Comparison of ENCODE assay signal across 13 cellular contexts in genomic region chr7:40918701-40919271, GRCh38.
A peak's percentile ranks its signal among the peaks of the same experiment; 100 is the strongest.
DNase-seq lines count a peak whose midpoint lies in the region; ATAC-seq, FAIRE-seq and TF ChIP-seq lines count a peak whose summit lies in the region.
"Had no signal": no experiment of that assay in that cellular context is flagged by ENCODE, and none has a peak within 500 bp of the region (broad histone marks: within the 10 kb centered on the region; RNA-seq: fewer than 3 reads in every experiment).

No MANE protein-coding gene starts in this region.

- no peak overlapping the region for H2BK120ac ChIP-seq in mesenchymal stem cell (ENCODE audit: low read depth, low read length)

- peak; percentile 83 for DNase-seq in AG10803 (ENCODE audit: low read depth)
- DNase-seq in HS-5 (ENCODE audit: low read depth) = peak; percentile 81
- peak; percentile 48 to 82 for DNase-seq in cardiac fibroblast (ENCODE audit: low read depth in 2 of 2)
- peak; percentile 89 for DNase-seq in mesenchymal stem cell
- no peak for DNase-seq in activated T-cell treated with anti-CD3 and anti-CD28 coated beads, Interleukin-2, amount 50 U/mL, for 72 hours
- DNase-seq in GM12892 (ENCODE audit: insufficient read length) = no peak
- DNase-seq: activated effector memory CD4-positive, alpha-beta T cell treated with anti-CD3 and anti-CD28 coated beads, Interleukin-2, amount 50 U/mL, for 16 hours; colonic mucosa; stimulated activated CD4-positive, alpha-beta T cell treated with anti-CD3 and anti-CD28 coated beads, Interleukin-1b, Interleukin-23, amount 100 ng/mL, for 48 hours had no signal

- H3K14ac ChIP-seq in mesenchymal stem cell (ENCODE audit: low read length in 2 of 2) = no peak overlapping the region

- no peaks in the 10 kb centered on the region for H3K79me1 ChIP-seq in mesenchymal stem cell (replicated peaks; ENCODE audit: low read length, poor library complexity, severe bottlenecking)

- H3K9me3 Mint-ChIP-seq in activated T-cell treated with anti-CD3 and anti-CD28 coated beads, Interleukin-2, amount 50 U/mL, for 72 hours = peaks cover 6 to 14% of the 10 kb centered on the region in 2 donors

- peak overlapping the region; percentile 93 for H3K27ac ChIP-seq in mesenchymal stem cell (ENCODE audit: low read length, poor library complexity, severe bottlenecking)
- H3K27ac ChIP-seq: colonic mucosa, VCaP had no signal

- H3K36me3 ChIP-seq in mesenchymal stem cell (ENCODE audit: control insufficient read depth in 1 of 2, insufficient read depth in 2 of 2, low read depth in 1 of 2, low read length in 2 of 2) = no peaks in the 10 kb centered on the region
- H3K36me3 ChIP-seq: colonic mucosa had no signal

- no peak overlapping the region for H4K91ac ChIP-seq in mesenchymal stem cell (ENCODE audit: low read length)

- H3K4me1 ChIP-seq in mesenchymal stem cell (ENCODE audit: control insufficient read depth, insufficient read depth, low read depth, low read length) = peaks cover 8% of the 10 kb centered on the region
- H3K4me1 ChIP-seq: colonic mucosa had no signal

- H3K4ac ChIP-seq in mesenchymal stem cell (ENCODE audit: low read depth in 1 of 2, low read length in 2 of 2) = no peak overlapping the region

- no peak overlapping the region for H4K8ac ChIP-seq in mesenchymal stem cell (ENCODE audit: low read length)

- TF ChIP-seq CTCF in AG10803 (conservative IDR thresholded peaks at IDR 0.05; ENCODE audit: low read length) (no peak), cardiac fibroblast (IDR thresholded peaks at IDR 0.05; ENCODE audit: low read depth, low read length) (no peak)

- H2BK15ac ChIP-seq in mesenchymal stem cell (ENCODE audit: low read depth, poor library complexity, severe bottlenecking) = no peak overlapping the region

- no peaks in the 10 kb centered on the region for H3K4me1 Mint-ChIP-seq in activated T-cell treated with anti-CD3 and anti-CD28 coated beads, Interleukin-2, amount 50 U/mL, for 72 hours (ENCODE audit: low read depth)
- H3K4me1 Mint-ChIP-seq: nephron had no signal

- H3K4me3 Mint-ChIP-seq in activated T-cell treated with anti-CD3 and anti-CD28 coated beads, Interleukin-2, amount 50 U/mL, for 72 hours = no peak overlapping the region
- H3K4me3 Mint-ChIP-seq: nephron had no signal

- no peak overlapping the region for H3K23ac ChIP-seq in mesenchymal stem cell (ENCODE audit: low read length in 2 of 2)

- no peak overlapping the region for H3K27ac Mint-ChIP-seq in activated T-cell treated with anti-CD3 and anti-CD28 coated beads, Interleukin-2, amount 50 U/mL, for 72 hours
- H3K27ac Mint-ChIP-seq: nephron had no signal

- no peak overlapping the region for H3K4me2 ChIP-seq in mesenchymal stem cell (ENCODE audit: low read length, poor library complexity, severe bottlenecking)

- H3K9ac ChIP-seq in mesenchymal stem cell (ENCODE audit: low read length) = peak overlapping the region; percentile 25

- WGBS in mesenchymal stem cell = 15% methylated on average over 2 of the region's 2 CpGs

- H2BK12ac ChIP-seq in mesenchymal stem cell (ENCODE audit: low read length in 2 of 2) = peak overlapping the region in 1 of 2 experiments; percentile 59

- H3K18ac ChIP-seq in mesenchymal stem cell (ENCODE audit: low read depth in 1 of 2, low read length in 2 of 2) = peak overlapping the region in 1 of 2 experiments; percentile 21

- peak overlapping the region; percentile 10 for H2AK5ac ChIP-seq in mesenchymal stem cell (ENCODE audit: low read length, severe bottlenecking)

- no peak for ATAC-seq in activated T-cell treated with anti-CD3 and anti-CD28 coated beads, Interleukin-2, amount 50 U/mL, for 72 hours (replicated peaks in 1 of 2)
- no peak for ATAC-seq in GM21576 (IDR thresholded peaks at IDR 0.05; ENCODE audit: unreplicated experiment)
- ATAC-seq in HG02642 (IDR thresholded peaks at IDR 0.05; ENCODE audit: poor library complexity, unreplicated experiment) = no peak

- H3K9me3 ChIP-seq in mesenchymal stem cell (ENCODE audit: control insufficient read depth, low read length) = no peaks in the 10 kb centered on the region
- H3K9me3 ChIP-seq: colonic mucosa had no signal

- no peaks in the 10 kb centered on the region for H3K36me3 Mint-ChIP-seq in activated T-cell treated with anti-CD3 and anti-CD28 coated beads, Interleukin-2, amount 50 U/mL, for 72 hours (ENCODE audit: insufficient read depth in 2 of 2)

- TF ChIP-seq POLR2A in GM12892 (IDR thresholded peaks at IDR 0.05; ENCODE audit: low read depth, low read length) = no peak

- peak overlapping the region; percentile 37 for H2BK5ac ChIP-seq in mesenchymal stem cell (ENCODE audit: low read depth, low read length, poor library complexity, severe bottlenecking)

- no peak overlapping the region for H2AFZ ChIP-seq in mesenchymal stem cell (ENCODE audit: low read depth, low read length)

- no peak for FAIRE-seq in GM12892 (lab: Jason Lieb, UNC)

- H3K4me3 ChIP-seq in AG10803 (ENCODE audit: low read length) = no peak overlapping the region
- H3K4me3 ChIP-seq in cardiac fibroblast (replicated peaks in 1 of 2; ENCODE audit: low read depth in 2 of 2, low read length in 2 of 2) = no peak overlapping the region
- H3K4me3 ChIP-seq in mesenchymal stem cell (ENCODE audit: insufficient read depth in 1 of 2, low read depth in 1 of 2, low read length in 2 of 2) = no peak overlapping the region
- H3K4me3 ChIP-seq: colonic mucosa had no signal

- no peaks in the 10 kb centered on the region for H3K27me3 ChIP-seq in mesenchymal stem cell (ENCODE audit: control insufficient read depth in 1 of 2, insufficient read depth in 1 of 2, low read length in 2 of 2)
- H3K27me3 ChIP-seq: colonic mucosa had no signal

- no peaks in the 10 kb centered on the region for H3K27me3 Mint-ChIP-seq in activated T-cell treated with anti-CD3 and anti-CD28 coated beads, Interleukin-2, amount 50 U/mL, for 72 hours (ENCODE audit: low read depth)

Comparison
In these comparisons a context has a peak if more than half of its experiments do, and no peak if none do; other contexts are left out.
1. DNase-seq: peak in AG10803 (single experiment), HS-5 (single experiment), cardiac fibroblast (2 of 2) and mesenchymal stem cell (single experiment); none in activated T-cell treated with anti-CD3 and anti-CD28 coated beads, Interleukin-2, amount 50 U/mL, for 72 hours (0 of 2) and GM12892 (single experiment).